ENCODE assay signal across 17 cellular contexts in the genomic region with DNA sequence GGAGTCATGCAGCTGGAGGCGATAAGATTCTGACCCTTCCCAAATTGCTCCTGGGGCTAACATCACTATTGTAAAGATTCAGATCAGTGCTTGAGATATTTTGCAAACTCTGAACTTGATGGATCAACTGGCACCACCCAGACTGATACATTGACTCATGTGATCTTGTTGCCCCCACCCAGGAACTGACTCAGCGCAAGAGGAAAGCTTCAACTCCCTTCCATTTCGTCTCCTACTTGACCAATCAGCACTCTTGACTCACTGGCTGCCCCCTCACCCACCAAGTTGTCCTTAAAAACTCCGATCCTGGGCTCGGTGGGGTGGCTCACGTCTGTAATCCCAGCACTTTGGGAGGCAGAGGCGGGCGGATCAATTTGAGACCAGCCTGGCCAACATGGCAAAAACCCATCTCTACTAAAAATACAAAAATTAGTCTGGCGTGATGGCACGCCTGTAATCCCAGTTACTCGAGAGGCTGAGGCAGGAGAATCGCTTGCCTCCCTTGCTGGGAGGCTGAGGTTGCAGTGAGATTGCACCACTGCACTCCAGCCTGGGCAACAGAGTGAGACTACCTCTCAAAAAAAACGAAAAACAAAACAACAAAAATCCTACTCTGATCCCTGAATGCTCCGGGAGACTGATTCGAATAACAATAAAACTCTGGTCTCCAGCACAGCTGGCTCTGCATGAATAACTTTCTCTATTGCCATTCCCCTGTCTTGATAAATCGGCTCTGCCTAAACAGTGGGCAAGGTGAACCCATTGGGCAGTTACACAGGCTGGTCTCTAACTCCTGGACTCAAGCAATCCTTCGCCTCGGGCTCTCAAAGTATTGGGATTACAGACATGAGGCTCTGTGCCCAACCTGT. TPM values are rescaled to one million over a fixed set of nuclear protein-coding genes. Genes with fewer than 3 reads are reported as not detected.
DNase-seq lines count a peak whose midpoint lies in the region; ATAC-seq, FAIRE-seq and TF ChIP-seq lines count a peak whose summit lies in the region.
"Had no signal": no experiment of that assay in that cellular context is flagged by ENCODE, and none has a peak within 500 bp of the region (broad histone marks: within the 10 kb centered on the region; RNA-seq: fewer than 3 reads in every experiment).

No MANE protein-coding gene starts in this region.

- CTCF ChIA-PET in MCF 10A (lab: Yijun Ruan, JAX): interaction anchor here (0.6 kb wide), 1 partner anchor 434 kb away, joined by 4 read pairs; no protein-coding TSS in a partner anchor

- TF ChIP-seq POLR2A in breast epithelium (IDR thresholded peaks at IDR 0.05): no peak

- ATAC-seq in T-helper 17 cell (no peak), esophagus mucosa (peak; percentile 30), pancreas (no peak)
- ATAC-seq in stimulated activated memory B cell treated with anti-CD40 and anti-IgM and Interleukin-4, amounts not matched to agents 10 μg/mL and 1 μg/mL and 100 μg/mL, for 72 hours: no peak
- ATAC-seq: activated T-cell treated with anti-CD3 and anti-CD28 coated beads, Interleukin-2, amount 50 U/mL, for 72 hours had no signal

- BruUV-seq in MCF 10A (replicated peaks; lab: Mats Ljungman, UMichigan): no TSS peak

- H3K27me3 ChIP-seq in breast epithelium (no peaks in the 10 kb centered on the region), dorsolateral prefrontal cortex (no peaks in the 10 kb centered on the region), pancreas (no peaks in the 10 kb centered on the region)

- H3K4me3 ChIP-seq in breast epithelium (no peak overlapping the region), dorsolateral prefrontal cortex (no peak overlapping the region), pancreas (no peak overlapping the region)
- H3K4me3 ChIP-seq: left ventricle myocardium inferior had no signal

- H3K9me3 Mint-ChIP-seq in MCF 10A (ENCODE audit: unreplicated experiment): no peaks in the 10 kb centered on the region
- H3K9me3 Mint-ChIP-seq in stimulated activated memory B cell treated with anti-CD40 and anti-IgM and Interleukin-4, amounts not matched to agents 10 μg/mL and 1 μg/mL and 100 μg/mL, for 72 hours: no peaks in the 10 kb centered on the region
- H3K9me3 Mint-ChIP-seq: activated T-cell treated with anti-CD3 and anti-CD28 coated beads, Interleukin-2, amount 50 U/mL, for 72 hours had no signal

- FAIRE-seq in pancreas (lab: Jason Lieb, UNC): no peak

- no peaks in the 10 kb centered on the region for H3K4me1 Mint-ChIP-seq in MCF 10A (ENCODE audit: insufficient read depth, unreplicated experiment)
- H3K4me1 Mint-ChIP-seq in T-helper 17 cell: peaks cover 16% of the 10 kb centered on the region
- peaks cover 32% of the 10 kb centered on the region for H3K4me1 Mint-ChIP-seq in stimulated activated memory B cell treated with anti-CD40 and anti-IgM and Interleukin-4, amounts not matched to agents 10 μg/mL and 1 μg/mL and 100 μg/mL, for 72 hours

- peak; percentile 34 for DNase-seq in MCF 10A (ENCODE audit: unreplicated experiment)
- DNase-seq in breast epithelium (ENCODE audit: low spot score in 2 of 2): no peak
- DNase-seq in T-helper 17 cell: no peak
- DNase-seq in dorsolateral prefrontal cortex: no peak
- no peak for DNase-seq in pancreas
- no peak for DNase-seq in substantia nigra (lab: John Stamatoyannopoulos, UW)
- DNase-seq: activated CD4-positive, alpha-beta T cell treated with anti-CD3 and anti-CD28 coated beads for 4 hours; activated T-cell treated with anti-CD3 and anti-CD28 coated beads, Interleukin-2, amount 50 U/mL, for 72 hours; amniotic stem cell; Caco-2; left ventricle myocardium inferior; NCI-H2081; NCI-H774; stimulated activated CD4-positive, alpha-beta T cell treated with anti-CD3 and anti-CD28 coated beads, Interleukin-15, amount 100 ng/mL, for 24 hours; T-helper 2 cell had no signal

- 88% methylated on average over 18 of the region's 18 CpGs for WGBS in pancreas, 2 donors

- no peak overlapping the region for H3K4me3 Mint-ChIP-seq in MCF 10A (ENCODE audit: unreplicated experiment)
- H3K4me3 Mint-ChIP-seq in T-helper 17 cell: no peak overlapping the region
- no peak overlapping the region for H3K4me3 Mint-ChIP-seq in stimulated activated memory B cell treated with anti-CD40 and anti-IgM and Interleukin-4, amounts not matched to agents 10 μg/mL and 1 μg/mL and 100 μg/mL, for 72 hours
- H3K4me3 Mint-ChIP-seq: activated T-cell treated with anti-CD3 and anti-CD28 coated beads, Interleukin-2, amount 50 U/mL, for 72 hours had no signal

- intact Hi-C loops in MCF 10A (cut with micrococcal nuclease): no loop called here
- intact Hi-C loops in breast epithelium (cut with DNase I; ENCODE audit: low total_unique reads): loop anchor here (10.0 kb wide), 1 partner anchor 222 kb away; no protein-coding TSS in a partner anchor
- intact Hi-C loops in dorsolateral prefrontal cortex (cut with DNase I): no loop called here
- intact Hi-C loops in pancreas (cut with DNase I): loop anchor here in 1 of 3 donors (10.0 kb wide), 1 partner anchor 222 kb away; no protein-coding TSS in a partner anchor

- H3K9me3 ChIP-seq in breast epithelium (no peaks in the 10 kb centered on the region), T-helper 17 cell (ENCODE audit: control insufficient read depth, low read length, poor library complexity, severe bottlenecking) (no peaks in the 10 kb centered on the region), pancreas (no peaks in the 10 kb centered on the region)
- H3K9me3 ChIP-seq: Caco-2, left ventricle myocardium inferior had no signal

- H3K36me3 Mint-ChIP-seq in MCF 10A (ENCODE audit: insufficient read depth, unreplicated experiment) (no peaks in the 10 kb centered on the region), T-helper 17 cell (ENCODE audit: low read depth) (no peaks in the 10 kb centered on the region)
- no peaks in the 10 kb centered on the region for H3K36me3 Mint-ChIP-seq in stimulated activated memory B cell treated with anti-CD40 and anti-IgM and Interleukin-4, amounts not matched to agents 10 μg/mL and 1 μg/mL and 100 μg/mL, for 72 hours

- H3K27me3 Mint-ChIP-seq in MCF 10A (ENCODE audit: insufficient read depth, unreplicated experiment) (no peaks in the 10 kb centered on the region), T-helper 17 cell (no peaks in the 10 kb centered on the region)
- no peaks in the 10 kb centered on the region for H3K27me3 Mint-ChIP-seq in stimulated activated memory B cell treated with anti-CD40 and anti-IgM and Interleukin-4, amounts not matched to agents 10 μg/mL and 1 μg/mL and 100 μg/mL, for 72 hours

- TF ChIP-seq CTCF in MCF 10A (IDR thresholded peaks at IDR 0.05; ENCODE audit: unreplicated experiment) (no peak), breast epithelium (IDR thresholded peaks at IDR 0.05) (no peak), dorsolateral prefrontal cortex (IDR thresholded peaks at IDR 0.05 in 54 of 56, conservative IDR thresholded peaks at IDR 0.05 in 2 of 56; ENCODE audit: low read depth in 1 of 56, partially characterized antibody in 56 of 56) (no peak), pancreas (IDR thresholded peaks at IDR 0.05) (no peak)

- no peaks in the 10 kb centered on the region for H3K36me3 ChIP-seq in breast epithelium
- H3K36me3 ChIP-seq in pancreas: no peaks in the 10 kb centered on the region
- H3K36me3 ChIP-seq: left ventricle myocardium inferior had no signal

- H3K4me1 ChIP-seq in breast epithelium (no peaks in the 10 kb centered on the region), pancreas (no peaks in the 10 kb centered on the region)
- H3K4me1 ChIP-seq: left ventricle myocardium inferior had no signal

- POLR2A ChIA-PET in MCF 10A (lab: Yijun Ruan, JAX): interaction anchor here (0.8 to 1.4 kb wide), 3 partner anchors 14 to 118 kb away, joined by 3 to 4 read pairs (median 3); no protein-coding TSS in a partner anchor

- H3K27ac ChIP-seq in breast epithelium: no peak overlapping the region
- no peak overlapping the region for H3K27ac ChIP-seq in dorsolateral prefrontal cortex
- no peak overlapping the region for H3K27ac ChIP-seq in pancreas
- H3K27ac ChIP-seq in substantia nigra (ENCODE audit: low read depth, low read length, poor library complexity, severe bottlenecking): no peak overlapping the region
- H3K27ac ChIP-seq: left ventricle myocardium inferior had no signal

- H3K27ac Mint-ChIP-seq in MCF 10A (ENCODE audit: low read depth, unreplicated experiment): peak overlapping the region; percentile 28
- H3K27ac Mint-ChIP-seq in T-helper 17 cell: peak overlapping the region; percentile 45
- no peak overlapping the region for H3K27ac Mint-ChIP-seq in stimulated activated memory B cell treated with anti-CD40 and anti-IgM and Interleukin-4, amounts not matched to agents 10 μg/mL and 1 μg/mL and 100 μg/mL, for 72 hours
- H3K27ac Mint-ChIP-seq: activated T-cell treated with anti-CD3 and anti-CD28 coated beads, Interleukin-2, amount 50 U/mL, for 72 hours had no signal

RNA-seq across cellular contexts. Expression of a gene that starts 9.8 kb away (rescaled TPM):
- total RNA-seq in MCF 10A (2022) (111 and 112 TPM in 2 replicates), breast epithelium (10 to 100 TPM; 39.2 to 63.8 (median 44.2) TPM), T-helper 17 cell (10 to 100 TPM; 95.2 to 98.5 TPM), esophagus mucosa (144 TPM), dorsolateral prefrontal cortex (10 to 100 TPM; 16.6 to 28.7 (median 22.5) TPM), pancreas (10 to 100 TPM; 12.4 to 32.4 (median 16.6) TPM)
- 10 to 100 TPM in 1 of 2 donors, 1 to 10 TPM in 1; 8.9 to 16.7 TPM for polyA plus RNA-seq in pancreas

RNA-seq across cellular contexts. Expression of a gene that starts 30.5 kb away (rescaled TPM):
- total RNA-seq in MCF 10A (2022) (55.0 and 57.7 TPM in 2 replicates), breast epithelium (100 to 1,000 TPM in 2 of 3 donors, 10 to 100 TPM in 1; 86.9 to 132 (median 125) TPM), T-helper 17 cell (10 to 100 TPM; 83.4 to 83.5 TPM), esophagus mucosa (40.1 TPM), dorsolateral prefrontal cortex (100 to 1,000 TPM in 116 of 120 experiments, 10 to 100 TPM in 4; 91.8 to 161 (median 124) TPM), pancreas (10 to 100 TPM; 17.6 to 32.4 (median 21.7) TPM)
- polyA plus RNA-seq in pancreas: 10 to 100 TPM; 22.3 to 24.7 TPM
